Comparison of ENCODE assay signal across 25 cellular contexts in genomic region chr1:29481031-29481430, GRCh38.
DNase-seq lines count a peak whose midpoint lies in the region; ATAC-seq and TF ChIP-seq lines count a peak whose summit lies in the region.
"Had no signal": no experiment of that assay in that cellular context is flagged by ENCODE, and none has a peak within 500 bp of the region (broad histone marks: within the 10 kb centered on the region; RNA-seq: fewer than 3 reads in every experiment).

No MANE protein-coding gene starts in this region.

- DNase-seq in activated effector memory CD4-positive, alpha-beta T cell treated with anti-CD3 and anti-CD28 coated beads, Interleukin-2, amount 50 U/mL, for 16 hours = peak; percentile 53
- no peak for DNase-seq in activated effector memory CD4-positive, alpha-beta T cell treated with Interleukin-2 at 50 U/mL for 16 hours
- DNase-seq in ecto neural progenitor cell (ENCODE audit: low spot score) (peak; percentile 18), islet precursor cell (peak; percentile 40), spleen (peak; percentile 46), MCF 10A (ENCODE audit: unreplicated experiment) (no peak)
- DNase-seq in activated naive CD8-positive, alpha-beta T cell treated with anti-CD3 and anti-CD28 coated beads, Interleukin-2, amount 50 U/mL, for 24 hours = no peak
- DNase-seq: 8988T; ACHN; AML-193; BE2C; CD4-positive, alpha-beta T cell; CD8-positive, alpha-beta memory T cell; DMS 273 treated with DMSO at 0.1 percent for 48 hours; DMS79; EL; GDM1; GOT3; H7; HCEC 1CT had no signal

- H3K4me1 ChIP-seq in spleen = no peaks in the 10 kb centered on the region
- H3K4me1 ChIP-seq: A549, BE2C had no signal

- H3K9me3 ChIP-seq in spleen = peaks cover 0 to 16% (median 0%) of the 10 kb centered on the region in 8 donors
- H3K9me3 ChIP-seq: A549, BE2C had no signal

- TF ChIP-seq CTCF in spleen (IDR thresholded peaks at IDR 0.05 in 8 of 11, conservative IDR thresholded peaks at IDR 0.05 in 3 of 11) = no peak
- no peak for TF ChIP-seq CTCF in MCF 10A (IDR thresholded peaks at IDR 0.05; ENCODE audit: unreplicated experiment)

- no peak overlapping the region for H3K27ac ChIP-seq in spleen
- H3K27ac ChIP-seq: A549; BLaER1 treated with 17β-estradiol and CSF1 and Interleukin-3, amounts not matched to agents 10 nM and 100 nM had no signal

- ATAC-seq in activated naive CD8-positive, alpha-beta T cell treated with anti-CD3 and anti-CD28 coated beads, Interleukin-2, amount 50 U/mL, for 24 hours = no peak
- ATAC-seq in GM18511 (IDR thresholded peaks at IDR 0.05; ENCODE audit: unreplicated experiment) = no peak
- ATAC-seq: A549, GM12878 had no signal

- WGBS in spleen, 5 donors = 56 to 72% (median 70%) methylated on average over 5 of the region's 5 CpGs

- H3K27ac Mint-ChIP-seq in activated naive CD8-positive, alpha-beta T cell treated with anti-CD3 and anti-CD28 coated beads, Interleukin-2, amount 50 U/mL, for 24 hours = no peak overlapping the region
- H3K27ac Mint-ChIP-seq in MCF 10A (ENCODE audit: low read depth, unreplicated experiment) = no peak overlapping the region
- H3K27ac Mint-ChIP-seq: CD14-positive monocyte; CD4-positive, alpha-beta T cell; CD8-positive, alpha-beta memory T cell had no signal

- POLR2A ChIA-PET in MCF 10A (lab: Yijun Ruan, JAX) = no interaction called here

- CTCF ChIA-PET in MCF 10A (lab: Yijun Ruan, JAX) = no interaction called here

- H3K4me3 Mint-ChIP-seq in activated naive CD8-positive, alpha-beta T cell treated with anti-CD3 and anti-CD28 coated beads, Interleukin-2, amount 50 U/mL, for 24 hours = no peak overlapping the region
- no peak overlapping the region for H3K4me3 Mint-ChIP-seq in MCF 10A (ENCODE audit: unreplicated experiment)
- H3K4me3 Mint-ChIP-seq: CD14-positive monocyte; CD4-positive, alpha-beta T cell; CD8-positive, alpha-beta memory T cell had no signal

- no peaks in the 10 kb centered on the region for H3K9me3 Mint-ChIP-seq in activated naive CD8-positive, alpha-beta T cell treated with anti-CD3 and anti-CD28 coated beads, Interleukin-2, amount 50 U/mL, for 24 hours
- H3K9me3 Mint-ChIP-seq in MCF 10A (ENCODE audit: unreplicated experiment) = no peaks in the 10 kb centered on the region

- BruUV-seq in MCF 10A (replicated peaks; lab: Mats Ljungman, UMichigan) = no TSS peak

- peaks cover 26% of the 10 kb centered on the region for H3K27me3 Mint-ChIP-seq in activated naive CD8-positive, alpha-beta T cell treated with anti-CD3 and anti-CD28 coated beads, Interleukin-2, amount 50 U/mL, for 24 hours
- H3K27me3 Mint-ChIP-seq in MCF 10A (ENCODE audit: insufficient read depth, unreplicated experiment) = peaks cover 63% of the 10 kb centered on the region

- H3K36me3 Mint-ChIP-seq in activated naive CD8-positive, alpha-beta T cell treated with anti-CD3 and anti-CD28 coated beads, Interleukin-2, amount 50 U/mL, for 24 hours (ENCODE audit: low read depth) = no peaks in the 10 kb centered on the region
- H3K36me3 Mint-ChIP-seq in MCF 10A (ENCODE audit: insufficient read depth, unreplicated experiment) = no peaks in the 10 kb centered on the region
- H3K36me3 Mint-ChIP-seq: CD14-positive monocyte; CD8-positive, alpha-beta memory T cell had no signal

- intact Hi-C loops in spleen (cut with DNase I; ENCODE audit: low total_unique reads) = no loop called here
- intact Hi-C loops in MCF 10A (cut with micrococcal nuclease) = no loop called here

- H3K27me3 ChIP-seq in spleen (replicated peaks in 1 of 7) = peaks cover 0 to 72% (median 18%) of the 10 kb centered on the region in 7 donors
- H3K27me3 ChIP-seq: BE2C had no signal

- no peak for TF ChIP-seq POLR2A in spleen (IDR thresholded peaks at IDR 0.05)

- H3K4me3 ChIP-seq in spleen = no peak overlapping the region
- H3K4me3 ChIP-seq: A549; BLaER1 treated with 17β-estradiol and CSF1 and Interleukin-3, amounts not matched to agents 10 nM and 100 nM; GM12878 had no signal

- H3K4me1 Mint-ChIP-seq in activated naive CD8-positive, alpha-beta T cell treated with anti-CD3 and anti-CD28 coated beads, Interleukin-2, amount 50 U/mL, for 24 hours = no peaks in the 10 kb centered on the region
- H3K4me1 Mint-ChIP-seq in MCF 10A (ENCODE audit: insufficient read depth, unreplicated experiment) = no peaks in the 10 kb centered on the region
- H3K4me1 Mint-ChIP-seq: CD14-positive monocyte; CD8-positive, alpha-beta memory T cell had no signal

- no peaks in the 10 kb centered on the region for H3K36me3 ChIP-seq in spleen
- H3K36me3 ChIP-seq: BE2C; BLaER1 treated with 17β-estradiol and CSF1 and Interleukin-3, amounts not matched to agents 10 nM and 100 nM had no signal

Comparison
In these comparisons a context has a peak if more than half of its experiments do, and no peak if none do; other contexts are left out.
1. DNase-seq: peak in activated effector memory CD4-positive, alpha-beta T cell treated with anti-CD3 and anti-CD28 coated beads, Interleukin-2, amount 50 U/mL, for 16 hours (single experiment), ecto neural progenitor cell (single experiment), islet precursor cell (single experiment) and spleen (single experiment); none in activated effector memory CD4-positive, alpha-beta T cell treated with Interleukin-2 at 50 U/mL for 16 hours (single experiment), activated naive CD8-positive, alpha-beta T cell treated with anti-CD3 and anti-CD28 coated beads, Interleukin-2, amount 50 U/mL, for 24 hours (single experiment) and MCF 10A (single experiment).